In genomic region chr2:38527338-38528007, GRCh38 we compare ENCODE assay signal across 9 cellular contexts.
DNase-seq lines count a peak whose midpoint lies in the region; ATAC-seq, FAIRE-seq and TF ChIP-seq lines count a peak whose summit lies in the region.
"Had no signal": no experiment of that assay in that cellular context is flagged by ENCODE, and none has a peak within 500 bp of the region (broad histone marks: within the 10 kb centered on the region; RNA-seq: fewer than 3 reads in every experiment).

No MANE protein-coding gene starts in this region.

- TF ChIP-seq EP300 in A549 (IDR thresholded peaks at IDR 0.05): no peak

- no peak for ATAC-seq in A549
- ATAC-seq in GM21360 (IDR thresholded peaks at IDR 0.05; ENCODE audit: unreplicated experiment): no peak

- CTCF ChIA-PET in A549 (lab: Yijun Ruan, JAX): interaction anchor here (0.6 to 1.7 kb wide), 5 partner anchors 9 to 212 kb away, joined by 3 to 10 read pairs (median 4); no protein-coding TSS in a partner anchor

- WGBS in A549 (ENCODE audit: missing lambda C conversion rate): 61% methylated on average over 5 of the region's 5 CpGs

- no peaks in the 10 kb centered on the region for H3K36me3 ChIP-seq in muscle layer of colon (ENCODE audit: insufficient read depth, low read length)

- H3K27ac ChIP-seq in A549 (peak overlapping the region; percentile 60 to 86), HL-60 (replicated peaks) (no peak overlapping the region), muscle layer of colon (ENCODE audit: low read depth, low read length) (peak overlapping the region; percentile 50)

- H3K4me2 ChIP-seq in A549: peak overlapping the region; percentile 59

- POLR2A ChIA-PET in A549 (lab: Yijun Ruan, JAX): interaction anchor here (0.7 to 2.2 kb wide), 2 partner anchors 224 to 942 kb away, joined by 5 to 26 read pairs; partner anchors contain the start of gene SRSF7

- TF ChIP-seq RAD21 in A549 (conservative IDR thresholded peaks at IDR 0.05 in 1 of 2, IDR thresholded peaks at IDR 0.05 in 1 of 2): no peak

- no peaks in the 10 kb centered on the region for H3K27me3 ChIP-seq in HL-60 (ENCODE audit: insufficient read depth, poor library complexity, severe bottlenecking)
- H3K27me3 ChIP-seq in muscle layer of colon (ENCODE audit: control insufficient read depth in 1 of 2, insufficient read depth in 2 of 2, low read length in 2 of 2): no peaks in the 10 kb centered on the region

- TF ChIP-seq CTCF in A549 (IDR thresholded peaks at IDR 0.05) (no peak), HL-60 (IDR thresholded peaks at IDR 0.05; ENCODE audit: insufficient read depth, low read length) (no peak), cardiac fibroblast (IDR thresholded peaks at IDR 0.05; ENCODE audit: low read depth, low read length) (no peak)

- peaks cover 6% of the 10 kb centered on the region; the same call in 1 of the 3 replicates for H3K4me1 ChIP-seq in A549
- peaks cover 9% of the 10 kb centered on the region for H3K4me1 ChIP-seq in muscle layer of colon (ENCODE audit: insufficient read depth, low read length)

- TF ChIP-seq POLR2A in A549 (IDR thresholded peaks at IDR 0.05; ENCODE audit: low read length): no peak

- H3K9me3 ChIP-seq in A549: no peaks in the 10 kb centered on the region
- no peaks in the 10 kb centered on the region for H3K9me3 ChIP-seq in muscle layer of colon (ENCODE audit: low read length)

- FAIRE-seq in A549 (lab: Jason Lieb, UNC): no peak

- H3K4me3 ChIP-seq in A549 (peak overlapping the region; percentile 45), HL-60 (replicated peaks; ENCODE audit: insufficient read depth, low read length) (peak overlapping the region; percentile 25; the same call in 1 of the 2 replicates), cardiac fibroblast (replicated peaks in 1 of 2; ENCODE audit: low read depth in 2 of 2, low read length in 2 of 2) (peak overlapping the region; percentile 28 to 56), muscle layer of colon (ENCODE audit: low read depth in 1 of 2, low read length in 2 of 2) (peak overlapping the region; percentile 22 to 49)

- no peak overlapping the region for H3K9ac ChIP-seq in muscle layer of colon (ENCODE audit: low read length)

- DNase-seq in A549 (ENCODE audit: low read depth in 1 of 2, low spot score in 1 of 2) (no peak), HL-60 (ENCODE audit: low read depth in 1 of 2, low spot score in 1 of 2) (no peak), cardiac fibroblast (ENCODE audit: low read depth in 2 of 2) (no peak), AG20443 (ENCODE audit: low spot score) (no peak), T-helper 2 cell (no peak)
- no peak for DNase-seq in stimulated activated CD4-positive, alpha-beta T cell treated with anti-CD3 and anti-CD28 coated beads, Interleukin-4, amount 100 ng/mL, for 1 hour
- DNase-seq: cortex of kidney had no signal

TF ChIP-seq in A549, 52 proteins besides CTCF, POLR2A, EP300 and RAD21:
- no peak for TF ChIP-seq FOSL2 (IDR thresholded peaks at IDR 0.05)
- no peak for TF ChIP-seq FOSL2 (CRISPR knock-in tag; IDR thresholded peaks at IDR 0.05)
- no peak for TF ChIP-seq ZC3H11A (IDR thresholded peaks at IDR 0.05)
- no peak for TF ChIP-seq RFX5 (IDR thresholded peaks at IDR 0.05)
- TF ChIP-seq ZFP36 (IDR thresholded peaks at IDR 0.05; ENCODE audit: borderline replicate concordance, partially characterized antibody): no peak
- TF ChIP-seq HOXA7 (CRISPR knock-in tag; IDR thresholded peaks at IDR 0.05): no peak
- TF ChIP-seq NFE2L2 (conservative IDR thresholded peaks at IDR 0.05; ENCODE audit: low read length): no peak
